ENCODE assay signal across 6 cellular contexts in the genomic region with DNA sequence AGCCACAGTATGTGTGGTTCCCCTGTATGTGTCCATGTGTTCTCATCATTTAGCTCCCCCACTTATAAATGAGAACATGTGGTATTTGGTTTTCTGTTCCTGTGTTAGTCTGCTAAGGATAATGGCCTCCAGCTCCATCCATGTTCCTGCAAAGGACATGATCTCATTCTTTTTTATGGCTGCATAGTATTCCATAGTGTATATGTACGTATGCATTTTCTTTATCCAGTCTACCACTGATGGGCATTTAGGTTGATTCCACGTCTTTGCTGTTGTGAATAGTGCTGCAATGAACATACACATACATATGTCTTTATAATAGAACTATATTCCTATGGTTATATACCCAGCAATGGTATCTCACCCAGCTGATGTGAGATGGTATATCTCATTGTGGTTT.
A peak's percentile ranks its signal among the peaks of the same experiment; 100 is the strongest.
DNase-seq lines count a peak whose midpoint lies in the region; ATAC-seq, FAIRE-seq and TF ChIP-seq lines count a peak whose summit lies in the region.
"Not testable (repeated sequence)": the region's sequence is repeated elsewhere in the genome, so short reads cannot be mapped to it uniquely, and the experiment has no call there.

No MANE protein-coding gene starts in this region.

- H3K4me1 ChIP-seq in GM23338 (ENCODE audit: insufficient read depth); GM12878 (ENCODE audit: control insufficient read depth, insufficient read depth, low read length): not testable (repeated sequence)
- H3K4me1 ChIP-seq in RWPE2 (ENCODE audit: insufficient read depth, poor library complexity, severe bottlenecking): peaks cover 14% of the 10 kb centered on the region

- not testable (repeated sequence) for FAIRE-seq in GM12878 (lab: Jason Lieb, UNC)

- intact Hi-C loops in CD4-positive, alpha-beta T cell (cut with DNase I, micrococcal nuclease); GM12878 (cut with micrococcal nuclease; ENCODE audit: unreplicated experiment): not testable (repeated sequence)

- BruUV-seq in GM12878 (replicated peaks; lab: Mats Ljungman, UMichigan): TSS peak; percentile 30

- TF ChIP-seq RAD21 in GM12878 (IDR thresholded peaks at IDR 0.05; ENCODE audit: insufficient read depth, low read depth, low read length): not testable (repeated sequence)

- not testable (repeated sequence) for ATAC-seq in CD4-positive, alpha-beta T cell (ENCODE audit: poor library complexity); GM23338; RWPE2 (ENCODE audit: low read depth); GM12878

- CTCF ChIA-PET in CD4-positive, alpha-beta T cell (lab: Charles Lee); GM12878 (lab: Yijun Ruan, JAX): not testable (repeated sequence)

- not testable (repeated sequence) for H3K4me2 ChIP-seq in GM23338; GM12878 (ENCODE audit: control insufficient read depth, insufficient read depth)

- H3K9ac ChIP-seq in GM12878 (ENCODE audit: control insufficient read depth, insufficient read depth, low read length): not testable (repeated sequence)

- not testable (repeated sequence) for H3K36me3 ChIP-seq in GM23338 (ENCODE audit: insufficient read depth); RWPE2 (ENCODE audit: low read depth); GM12878 (ENCODE audit: control insufficient read depth in 2 of 2, insufficient read depth in 2 of 2, low read length in 1 of 2)

- not testable (repeated sequence) for H3K9me3 ChIP-seq in CD4-positive, alpha-beta T cell (ENCODE audit: control insufficient read depth, low read length); RWPE2 (ENCODE audit: severe bottlenecking); GM12878 (replicated peaks; ENCODE audit: control insufficient read depth, insufficient read depth, low read length)

- WGBS in GM12878 (ENCODE audit: insufficient coverage, insufficient replicate concordance, low lambda C conversion rate, missing lambda C conversion rate): 50% methylated on average over 2 of the region's 2 CpGs

- H3F3A ChIP-seq in GM23338 (replicated peaks; ENCODE audit: low read depth): not testable (repeated sequence)

- not testable (repeated sequence) for H4K20me1 ChIP-seq in GM23338 (replicated peaks; ENCODE audit: insufficient read depth); GM12878 (ENCODE audit: control insufficient read depth, insufficient read depth)

- not testable (repeated sequence) for H3K9me3 Mint-ChIP-seq in CD4-positive, alpha-beta T cell; GM23338; chondrocyte (ENCODE audit: low read depth); osteocyte (ENCODE audit: unreplicated experiment)

- in situ Hi-C loops in GM12878 (cut with MboI): not testable (repeated sequence)

- peaks cover 53% of the 10 kb centered on the region for H3K36me3 Mint-ChIP-seq in CD4-positive, alpha-beta T cell (ENCODE audit: low read depth)
- not testable (repeated sequence) for H3K36me3 Mint-ChIP-seq in GM23338 (ENCODE audit: low read depth); chondrocyte (ENCODE audit: low read depth)
- peaks cover 10% of the 10 kb centered on the region for H3K36me3 Mint-ChIP-seq in osteocyte (ENCODE audit: unreplicated experiment)

- TF ChIP-seq POLR2A in GM12878 (IDR thresholded peaks at IDR 0.05; ENCODE audit: low read depth, low read length): not testable (repeated sequence)

- H3K4me1 Mint-ChIP-seq in CD4-positive, alpha-beta T cell (ENCODE audit: low read depth): peaks cover 31% of the 10 kb centered on the region
- H3K4me1 Mint-ChIP-seq in GM23338 (peaks cover 24% of the 10 kb centered on the region; the same call in 2 of the 3 replicates), chondrocyte (ENCODE audit: low read depth) (peaks cover 38% of the 10 kb centered on the region), osteocyte (ENCODE audit: unreplicated experiment) (peaks cover 24% of the 10 kb centered on the region)

- H3K27me3 Mint-ChIP-seq in CD4-positive, alpha-beta T cell; GM23338 (ENCODE audit: insufficient read depth, low read depth, poor library complexity); chondrocyte (ENCODE audit: low read depth); osteocyte (ENCODE audit: unreplicated experiment): not testable (repeated sequence)

- not testable (repeated sequence) for H3K79me2 ChIP-seq in GM23338 (replicated peaks; ENCODE audit: insufficient read depth); GM12878 (ENCODE audit: control insufficient read depth, insufficient read depth, low read length)

- H3K27ac Mint-ChIP-seq in CD4-positive, alpha-beta T cell: peak overlapping the region; percentile 30
- 0 out of 2 replicates have a peak overlapping the region, but pooled peaks have one; percentile 60 for H3K27ac Mint-ChIP-seq in GM23338
- peak overlapping the region; percentile 95 for H3K27ac Mint-ChIP-seq in chondrocyte (ENCODE audit: unreplicated experiment)
- H3K27ac Mint-ChIP-seq in osteocyte (ENCODE audit: unreplicated experiment): peak overlapping the region; percentile 91

- RAD21 ChIA-PET in GM12878 (lab: Charles Lee; ENCODE audit: unreplicated experiment): not testable (repeated sequence)

- not testable (repeated sequence) for DNase-seq in CD4-positive, alpha-beta T cell; GM23338 (ENCODE audit: low spot score); RWPE2 (ENCODE audit: low spot score); GM12878 (ENCODE audit: low read depth, low spot score); chondrocyte (ENCODE audit: low spot score); osteocyte (ENCODE audit: extremely low spot score, unreplicated experiment)

- not testable (repeated sequence) for H2AFZ ChIP-seq in GM23338; GM12878 (ENCODE audit: control insufficient read depth, low read depth, low read length)

- POLR2A ChIA-PET in CD4-positive, alpha-beta T cell (lab: Charles Lee); GM12878 (lab: Charles Lee): not testable (repeated sequence)

- H3K27ac ChIP-seq in CD4-positive, alpha-beta T cell (ENCODE audit: low read depth, low read length); GM23338 (ENCODE audit: low read depth); GM12878 (ENCODE audit: control insufficient read depth, insufficient read depth): not testable (repeated sequence)
- H3K27ac ChIP-seq in RWPE2 (ENCODE audit: poor library complexity, severe bottlenecking): peak overlapping the region; percentile 36

- not testable (repeated sequence) for H3K4me3 Mint-ChIP-seq in CD4-positive, alpha-beta T cell; GM23338; chondrocyte (ENCODE audit: unreplicated experiment); osteocyte (ENCODE audit: unreplicated experiment)

- not testable (repeated sequence) for H3K27me3 ChIP-seq in CD4-positive, alpha-beta T cell (ENCODE audit: control insufficient read depth, insufficient read depth, low read length); GM23338 (ENCODE audit: insufficient read depth); RWPE2 (ENCODE audit: insufficient read depth, poor library complexity, severe bottlenecking); GM12878 (replicated peaks in 1 of 2; ENCODE audit: control insufficient read depth in 2 of 2, insufficient read depth in 2 of 2, low read length in 1 of 2)

- H3K4me3 ChIP-seq in GM23338; RWPE2 (ENCODE audit: severe bottlenecking); GM12878: not testable (repeated sequence)

- SMC1A ChIA-PET in GM12878 (lab: Charles Lee; ENCODE audit: uncharacterized antibody, unreplicated experiment): interaction anchor here (1.0 kb wide), 1 partner anchor 27 kb away, joined by 3 read pairs; no protein-coding TSS in a partner anchor

- not testable (repeated sequence) for H3K9me2 ChIP-seq in GM23338 (ENCODE audit: insufficient read depth)

- not testable (repeated sequence) for TF ChIP-seq CTCF in CD4-positive, alpha-beta T cell (IDR thresholded peaks at IDR 0.05); GM23338 (conservative IDR thresholded peaks at IDR 0.05; ENCODE audit: low read depth in 2 of 2); RWPE2 (IDR thresholded peaks at IDR 0.05; ENCODE audit: poor library complexity, severe bottlenecking); GM12878 (IDR thresholded peaks at IDR 0.05 in 2 of 3, conservative IDR thresholded peaks at IDR 0.05 in 1 of 3; ENCODE audit: control insufficient read depth in 2 of 3, extremely low read depth in 1 of 3, insufficient read depth in 1 of 3, low read depth in 3 of 3, low read length in 3 of 3); chondrocyte (IDR thresholded peaks at IDR 0.05); osteocyte (IDR thresholded peaks at IDR 0.05)

- not testable (repeated sequence) for TF ChIP-seq EP300 in GM12878 (IDR thresholded peaks at IDR 0.05; ENCODE audit: borderline replicate concordance in 1 of 2, control insufficient read depth in 1 of 2, low read depth in 2 of 2, low read length in 2 of 2)

Comparison
In these comparisons a context has a peak if more than half of its experiments do, and no peak if none do; other contexts are left out.
1. H3K27ac Mint-ChIP-seq: peak in every context shown above with its lines; median percentile 95 in chondrocyte; 91 in osteocyte; 60 in GM23338; 30 in CD4-positive, alpha-beta T cell.